ENCODE assay signal across 8 cellular contexts in the genomic region with DNA sequence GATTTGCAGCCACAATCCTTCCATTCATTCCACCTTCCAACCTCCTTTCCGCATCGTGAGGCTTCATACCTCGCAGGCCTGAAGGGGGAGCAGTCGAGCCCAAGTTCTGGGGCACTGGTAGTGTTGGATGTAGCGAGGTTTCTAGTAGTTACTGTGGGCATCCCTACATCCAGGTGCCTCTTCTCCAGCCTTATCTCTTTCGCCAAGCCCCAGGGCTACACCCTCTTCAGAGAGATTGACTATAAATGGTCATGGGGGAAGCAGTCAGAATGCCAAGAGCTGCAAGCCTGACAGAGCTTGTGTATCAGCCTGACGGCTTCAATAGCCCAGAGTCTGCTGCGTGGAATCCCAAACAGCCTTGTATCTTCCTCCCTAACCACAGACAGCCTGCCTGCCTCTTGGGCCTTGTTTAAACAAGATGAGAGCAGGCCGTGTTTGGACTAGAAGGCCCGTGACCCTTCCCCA. TPM values are rescaled to one million over a fixed set of nuclear protein-coding genes. Genes with fewer than 3 reads are reported as not detected.
DNase-seq lines count a peak whose midpoint lies in the region; ATAC-seq lines count a peak whose summit lies in the region.

No MANE protein-coding gene starts in this region.

- peak; percentile 59 for ATAC-seq in Right ventricle myocardium superior (ENCODE audit: poor library complexity)
- peak; percentile 62 to 95 for ATAC-seq in left cardiac atrium
- no peak for ATAC-seq in HG03039 (IDR thresholded peaks at IDR 0.05; ENCODE audit: unreplicated experiment)
- no peak for ATAC-seq in GM18907 (IDR thresholded peaks at IDR 0.05; ENCODE audit: unreplicated experiment)

- DNase-seq in Right ventricle myocardium superior, result peak; percentile 51
- DNase-seq in cardiac septum (ENCODE audit: low spot score), result no peak
- peak; percentile 17 for DNase-seq in SW480 (ENCODE audit: low spot score)
- peak; percentile 60 for DNase-seq in left cardiac atrium
- peak in 2 of 3 donors; percentile 3 to 17 for DNase-seq in stimulated activated CD4-positive, alpha-beta T cell treated with anti-CD3 and anti-CD28 coated beads, Interleukin-12 subunit alpha, Interleukin-12 subunit beta, amount 100 ng/mL, for 48 hours (ENCODE audit: low read depth in 2 of 3, low spot score in 1 of 3)
- no peak for DNase-seq in RKO (ENCODE audit: low spot score)

- intact Hi-C loops in Right ventricle myocardium superior (cut with DNase I) (no loop called here), cardiac septum (cut with DNase I) (no loop called here), left cardiac atrium (cut with DNase I) (no loop called here)

RNA-seq across cellular contexts. Expression of a gene that starts 28.9 kb away (rescaled TPM):
- total RNA-seq in Right ventricle myocardium superior, result 6.0 TPM
- total RNA-seq in cardiac septum, result 5.9 TPM
- 10 to 100 TPM; 30.6 to 38.6 TPM for total RNA-seq in left cardiac atrium

Comparison
In these comparisons a context has a peak if more than half of its experiments do, and no peak if none do; other contexts are left out.
1. DNase-seq: peak in Right ventricle myocardium superior (single experiment), SW480 (single experiment), left cardiac atrium (single experiment) and stimulated activated CD4-positive, alpha-beta T cell treated with anti-CD3 and anti-CD28 coated beads, Interleukin-12 subunit alpha, Interleukin-12 subunit beta, amount 100 ng/mL, for 48 hours (2 of 3); none in cardiac septum (single experiment) and RKO (single experiment).
2. ATAC-seq: peak in Right ventricle myocardium superior (single experiment) and left cardiac atrium (2 of 2); none in HG03039 (single experiment) and GM18907 (single experiment).